Comparison of ENCODE assay signal across 1 cellular context in genomic region chr20:23508896-23509579, GRCh38.
A peak's percentile ranks its signal among the peaks of the same experiment; 100 is the strongest.
TF ChIP-seq lines count a peak whose summit lies in the region.

No MANE protein-coding gene starts in this region.

TF ChIP-seq in GM12878, 131 proteins besides CTCF, POLR2A, EP300 and RAD21:
- TF ChIP-seq EED (IDR thresholded peaks at IDR 0.05; ENCODE audit: low read depth) (no peak), FOXK2 (IDR thresholded peaks at IDR 0.05) (0 out of 2 replicates have a peak, but pooled peaks have one; percentile 9)
